Comparison of ENCODE assay signal across 9 cellular contexts in genomic region chr4:26022346-26022891, GRCh38.
DNase-seq lines count a peak whose midpoint lies in the region; ATAC-seq and TF ChIP-seq lines count a peak whose summit lies in the region.
"Had no signal": no experiment of that assay in that cellular context is flagged by ENCODE, and none has a peak within 500 bp of the region (broad histone marks: within the 10 kb centered on the region; RNA-seq: fewer than 3 reads in every experiment).

No MANE protein-coding gene starts in this region.

- H3K4me3 Mint-ChIP-seq in activated T-helper 2 cell treated with anti-CD3 and anti-CD28 coated beads, Interferon-gamma antibody, Interleukin-2, Interleukin-4, amounts not matched to agents 10 μg/mL and 5 μg/mL and 100 μg/mL, durations not matched to agents 14 hours and 24 hours and 36 hours (ENCODE audit: low read depth), result no peak overlapping the region

- H3K4me1 Mint-ChIP-seq in activated T-helper 2 cell treated with anti-CD3 and anti-CD28 coated beads, Interferon-gamma antibody, Interleukin-2, Interleukin-4, amounts not matched to agents 10 μg/mL and 5 μg/mL and 100 μg/mL, durations not matched to agents 14 hours and 24 hours and 36 hours (ENCODE audit: low read depth), result peaks cover 31% of the 10 kb centered on the region

- H3K9me3 Mint-ChIP-seq in activated T-helper 2 cell treated with anti-CD3 and anti-CD28 coated beads, Interferon-gamma antibody, Interleukin-2, Interleukin-4, amounts not matched to agents 10 μg/mL and 5 μg/mL and 100 μg/mL, durations not matched to agents 14 hours and 24 hours and 36 hours, result peaks cover 3% of the 10 kb centered on the region

- H3K36me3 ChIP-seq in hepatocyte (replicated peaks; ENCODE audit: insufficient read depth, low read depth) (no peaks in the 10 kb centered on the region), aorta (ENCODE audit: control insufficient read depth in 1 of 2, insufficient read depth in 2 of 2, low read length in 1 of 2) (no peaks in the 10 kb centered on the region)
- H3K36me3 ChIP-seq: BLaER1 had no signal

- no peaks in the 10 kb centered on the region for H3K27me3 ChIP-seq in hepatocyte
- H3K27me3 ChIP-seq in aorta (ENCODE audit: control insufficient read depth in 1 of 2, insufficient read depth in 2 of 2, low read length in 1 of 2), result no peaks in the 10 kb centered on the region
- H3K27me3 ChIP-seq: BLaER1 had no signal

- H3K4me2 ChIP-seq in hepatocyte, result peak overlapping the region; percentile 50
- H3K4me2 ChIP-seq: BLaER1 had no signal

- no peaks in the 10 kb centered on the region for H3K36me3 Mint-ChIP-seq in activated T-helper 2 cell treated with anti-CD3 and anti-CD28 coated beads, Interferon-gamma antibody, Interleukin-2, Interleukin-4, amounts not matched to agents 10 μg/mL and 5 μg/mL and 100 μg/mL, durations not matched to agents 14 hours and 24 hours and 36 hours (ENCODE audit: low read depth)

- H3K4me1 ChIP-seq in hepatocyte (ENCODE audit: insufficient read depth) (peaks cover 24% of the 10 kb centered on the region), aorta (ENCODE audit: control insufficient read depth in 1 of 2, insufficient read depth in 2 of 2, low read length in 2 of 2) (peaks cover 0 to 5% of the 10 kb centered on the region in 2 donors)
- H3K4me1 ChIP-seq: BLaER1 had no signal

- H3K4me3 ChIP-seq in hepatocyte (no peak overlapping the region), aorta (ENCODE audit: low read length in 2 of 2) (no peak overlapping the region)
- H3K4me3 ChIP-seq: BLaER1 had no signal

- peak; percentile 30 for DNase-seq in activated CD8-positive, alpha-beta memory T cell treated with anti-CD3 and anti-CD28 coated beads, Interleukin-2, amount 50 U/mL, for 48 hours
- no peak for DNase-seq in activated CD8-positive, alpha-beta memory T cell treated with anti-CD3 and anti-CD28 coated beads, Interleukin-2, amount 50 U/mL, for 4 hours
- peak; percentile 61 for DNase-seq in T1000 (lab: John Stamatoyannopoulos, UW)
- peak; percentile 45 for DNase-seq in hepatocyte (ENCODE audit: low spot score)
- peak in 1 of 2 donors; percentile 65 for DNase-seq in aorta
- DNase-seq in SW 1271 (lab: John Stamatoyannopoulos, UW), result no peak
- DNase-seq in activated T-helper 2 cell treated with anti-CD3 and anti-CD28 coated beads, Interferon-gamma antibody, Interleukin-2, Interleukin-4, amounts not matched to agents 10 μg/mL and 5 μg/mL and 100 μg/mL, durations not matched to agents 14 hours and 24 hours and 36 hours (ENCODE audit: low spot score), result no peak

- ATAC-seq in aorta (ENCODE audit: low FRiP score), result peak; percentile 83
- ATAC-seq in HG02938 (IDR thresholded peaks at IDR 0.05; ENCODE audit: unreplicated experiment), result no peak

- no peak overlapping the region for H3K27ac Mint-ChIP-seq in activated T-helper 2 cell treated with anti-CD3 and anti-CD28 coated beads, Interferon-gamma antibody, Interleukin-2, Interleukin-4, amounts not matched to agents 10 μg/mL and 5 μg/mL and 100 μg/mL, durations not matched to agents 14 hours and 24 hours and 36 hours

- H3K9me3 ChIP-seq in hepatocyte (ENCODE audit: low read depth), result no peaks in the 10 kb centered on the region
- H3K9me3 ChIP-seq in aorta (ENCODE audit: control insufficient read depth, low read length), result no peaks in the 10 kb centered on the region

- intact Hi-C loops in aorta (cut with DNase I), result loop anchor here (5.0 to 10.0 kb wide), 5 partner anchors 60 to 992 kb away; partner anchors contain the start of genes RBPJ (in 1 of the 2) and STIM2 (in 1 of the 2)
- intact Hi-C loops in activated T-helper 2 cell treated with anti-CD3 and anti-CD28 coated beads, Interferon-gamma antibody, Interleukin-2, Interleukin-4, amounts not matched to agents 10 μg/mL and 5 μg/mL and 100 μg/mL, durations not matched to agents 14 hours and 24 hours and 36 hours (cut with micrococcal nuclease), result loop anchor here (5.0 kb wide), 1 partner anchor 700 kb away; no protein-coding TSS in a partner anchor

- no peak overlapping the region for H2AFZ ChIP-seq in hepatocyte

- peaks cover 2% of the 10 kb centered on the region for H3K27me3 Mint-ChIP-seq in activated T-helper 2 cell treated with anti-CD3 and anti-CD28 coated beads, Interferon-gamma antibody, Interleukin-2, Interleukin-4, amounts not matched to agents 10 μg/mL and 5 μg/mL and 100 μg/mL, durations not matched to agents 14 hours and 24 hours and 36 hours (ENCODE audit: low read depth)

- 31% methylated on average over 6 of the region's 6 CpGs for WGBS in hepatocyte (ENCODE audit: low lambda C conversion rate, missing lambda C conversion rate)
- WGBS in aorta, 2 donors, result 1 to 5% methylated on average over 6 of the region's 6 CpGs

- H4K20me1 ChIP-seq in hepatocyte (ENCODE audit: insufficient read depth, poor library complexity, severe bottlenecking), result no peaks in the 10 kb centered on the region
- H4K20me1 ChIP-seq: BLaER1 had no signal

- H3K9me2 ChIP-seq in hepatocyte (replicated peaks; ENCODE audit: insufficient read depth), result no peaks in the 10 kb centered on the region

- H3K79me2 ChIP-seq in hepatocyte, result no peaks in the 10 kb centered on the region

- H3K27ac ChIP-seq in hepatocyte (peak overlapping the region; percentile 74), aorta (ENCODE audit: low read depth in 1 of 2, low read length in 2 of 2) (peak overlapping the region in 1 of 2 donors; percentile 4)
- H3K27ac ChIP-seq: BLaER1 had no signal

- TF ChIP-seq CTCF in hepatocyte (IDR thresholded peaks at IDR 0.05; ENCODE audit: poor library complexity), result no peak

Comparison
In these comparisons a context has a peak if more than half of its experiments do, and no peak if none do; other contexts are left out.
1. DNase-seq: peak in activated CD8-positive, alpha-beta memory T cell treated with anti-CD3 and anti-CD28 coated beads, Interleukin-2, amount 50 U/mL, for 48 hours (single experiment), T1000 (single experiment) and hepatocyte (single experiment); none in activated CD8-positive, alpha-beta memory T cell treated with anti-CD3 and anti-CD28 coated beads, Interleukin-2, amount 50 U/mL, for 4 hours (single experiment), SW 1271 (0 of 2) and activated T-helper 2 cell treated with anti-CD3 and anti-CD28 coated beads, Interferon-gamma antibody, Interleukin-2, Interleukin-4, amounts not matched to agents 10 μg/mL and 5 μg/mL and 100 μg/mL, durations not matched to agents 14 hours and 24 hours and 36 hours (single experiment).